Comparison of ENCODE assay signal across 1 cellular context in genomic region chr5:71932649-71933338, GRCh38.
TF ChIP-seq lines count a peak whose summit lies in the region.

No MANE protein-coding gene starts in this region.

TF ChIP-seq in SK-N-SH, 30 proteins besides CTCF, POLR2A, EP300 and RAD21 (continued from another document):
- TF ChIP-seq USF1 (IDR thresholded peaks at IDR 0.05; ENCODE audit: borderline replicate concordance, low read depth): peak; percentile 86
- TF ChIP-seq RXRA (IDR thresholded peaks at IDR 0.05; ENCODE audit: borderline replicate concordance, low read depth): no peak
- no peak for TF ChIP-seq FOXM1 (IDR thresholded peaks at IDR 0.05; ENCODE audit: low read depth)
- TF ChIP-seq ELF1 (IDR thresholded peaks at IDR 0.05): 0 out of 2 replicates have a peak, but pooled peaks have one; percentile 12
- no peak for TF ChIP-seq EZH2phosphoT487 (IDR thresholded peaks at IDR 0.05; ENCODE audit: borderline replicate concordance, low read depth)
- TF ChIP-seq ZBTB33 (IDR thresholded peaks at IDR 0.05; ENCODE audit: borderline replicate concordance, low read depth): no peak
